In the genomic region with DNA sequence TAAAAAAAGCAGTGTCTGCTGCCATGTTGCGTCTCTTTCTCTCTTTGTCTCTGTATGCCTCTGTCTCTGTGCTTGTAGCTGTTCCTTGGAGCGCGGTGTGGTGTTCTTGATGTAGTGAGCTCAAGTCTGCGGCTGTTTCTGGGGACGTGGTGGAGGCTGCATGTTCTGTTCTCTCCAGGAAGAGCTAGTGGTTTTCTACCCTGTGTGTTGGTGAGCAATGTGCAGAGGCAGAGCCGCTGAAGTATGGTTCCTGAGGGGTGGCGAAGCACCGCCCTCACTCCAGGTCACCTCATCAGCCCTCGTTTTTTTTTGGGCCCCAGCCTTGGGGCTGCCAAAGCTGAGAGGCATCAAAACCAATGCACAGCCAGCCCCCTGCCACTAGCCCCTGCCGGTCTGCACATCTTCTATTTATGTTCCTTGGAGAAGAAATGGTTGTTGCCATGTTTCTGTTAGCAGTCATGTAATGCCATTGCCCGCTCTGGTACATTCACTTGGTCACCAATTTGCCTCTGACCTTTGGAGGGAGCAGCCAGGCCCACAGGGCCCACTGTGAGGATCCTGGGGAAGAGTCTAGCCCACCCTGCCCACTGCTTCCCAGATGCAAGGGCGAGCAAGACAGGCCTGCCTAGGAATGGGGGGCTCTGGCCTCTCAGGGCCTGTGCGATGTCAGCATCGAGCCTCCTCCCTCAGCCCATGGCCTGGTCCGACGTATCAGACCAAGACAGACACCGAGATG, we compare ENCODE assay signal across 1 cellular context.
TF ChIP-seq lines count a peak whose summit lies in the region.

No MANE protein-coding gene starts in this region.

TF ChIP-seq in GM23338, 12 proteins besides CTCF, POLR2A, EP300 and RAD21 (continued from another document):
- TF ChIP-seq, protein P1, sequence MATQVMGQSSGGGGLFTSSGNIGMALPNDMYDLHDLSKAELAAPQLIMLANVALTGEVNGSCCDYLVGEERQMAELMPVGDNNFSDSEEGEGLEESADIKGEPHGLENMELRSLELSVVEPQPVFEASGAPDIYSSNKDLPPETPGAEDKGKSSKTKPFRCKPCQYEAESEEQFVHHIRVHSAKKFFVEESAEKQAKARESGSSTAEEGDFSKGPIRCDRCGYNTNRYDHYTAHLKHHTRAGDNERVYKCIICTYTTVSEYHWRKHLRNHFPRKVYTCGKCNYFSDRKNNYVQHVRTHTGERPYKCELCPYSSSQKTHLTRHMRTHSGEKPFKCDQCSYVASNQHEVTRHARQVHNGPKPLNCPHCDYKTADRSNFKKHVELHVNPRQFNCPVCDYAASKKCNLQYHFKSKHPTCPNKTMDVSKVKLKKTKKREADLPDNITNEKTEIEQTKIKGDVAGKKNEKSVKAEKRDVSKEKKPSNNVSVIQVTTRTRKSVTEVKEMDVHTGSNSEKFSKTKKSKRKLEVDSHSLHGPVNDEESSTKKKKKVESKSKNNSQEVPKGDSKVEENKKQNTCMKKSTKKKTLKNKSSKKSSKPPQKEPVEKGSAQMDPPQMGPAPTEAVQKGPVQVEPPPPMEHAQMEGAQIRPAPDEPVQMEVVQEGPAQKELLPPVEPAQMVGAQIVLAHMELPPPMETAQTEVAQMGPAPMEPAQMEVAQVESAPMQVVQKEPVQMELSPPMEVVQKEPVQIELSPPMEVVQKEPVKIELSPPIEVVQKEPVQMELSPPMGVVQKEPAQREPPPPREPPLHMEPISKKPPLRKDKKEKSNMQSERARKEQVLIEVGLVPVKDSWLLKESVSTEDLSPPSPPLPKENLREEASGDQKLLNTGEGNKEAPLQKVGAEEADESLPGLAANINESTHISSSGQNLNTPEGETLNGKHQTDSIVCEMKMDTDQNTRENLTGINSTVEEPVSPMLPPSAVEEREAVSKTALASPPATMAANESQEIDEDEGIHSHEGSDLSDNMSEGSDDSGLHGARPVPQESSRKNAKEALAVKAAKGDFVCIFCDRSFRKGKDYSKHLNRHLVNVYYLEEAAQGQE (IDR thresholded peaks at IDR 0.05; ENCODE audit: unreplicated experiment) = no peak
- no peak for TF ChIP-seq JUNB (IDR thresholded peaks at IDR 0.05; ENCODE audit: unreplicated experiment)
- TF ChIP-seq, protein P2, sequence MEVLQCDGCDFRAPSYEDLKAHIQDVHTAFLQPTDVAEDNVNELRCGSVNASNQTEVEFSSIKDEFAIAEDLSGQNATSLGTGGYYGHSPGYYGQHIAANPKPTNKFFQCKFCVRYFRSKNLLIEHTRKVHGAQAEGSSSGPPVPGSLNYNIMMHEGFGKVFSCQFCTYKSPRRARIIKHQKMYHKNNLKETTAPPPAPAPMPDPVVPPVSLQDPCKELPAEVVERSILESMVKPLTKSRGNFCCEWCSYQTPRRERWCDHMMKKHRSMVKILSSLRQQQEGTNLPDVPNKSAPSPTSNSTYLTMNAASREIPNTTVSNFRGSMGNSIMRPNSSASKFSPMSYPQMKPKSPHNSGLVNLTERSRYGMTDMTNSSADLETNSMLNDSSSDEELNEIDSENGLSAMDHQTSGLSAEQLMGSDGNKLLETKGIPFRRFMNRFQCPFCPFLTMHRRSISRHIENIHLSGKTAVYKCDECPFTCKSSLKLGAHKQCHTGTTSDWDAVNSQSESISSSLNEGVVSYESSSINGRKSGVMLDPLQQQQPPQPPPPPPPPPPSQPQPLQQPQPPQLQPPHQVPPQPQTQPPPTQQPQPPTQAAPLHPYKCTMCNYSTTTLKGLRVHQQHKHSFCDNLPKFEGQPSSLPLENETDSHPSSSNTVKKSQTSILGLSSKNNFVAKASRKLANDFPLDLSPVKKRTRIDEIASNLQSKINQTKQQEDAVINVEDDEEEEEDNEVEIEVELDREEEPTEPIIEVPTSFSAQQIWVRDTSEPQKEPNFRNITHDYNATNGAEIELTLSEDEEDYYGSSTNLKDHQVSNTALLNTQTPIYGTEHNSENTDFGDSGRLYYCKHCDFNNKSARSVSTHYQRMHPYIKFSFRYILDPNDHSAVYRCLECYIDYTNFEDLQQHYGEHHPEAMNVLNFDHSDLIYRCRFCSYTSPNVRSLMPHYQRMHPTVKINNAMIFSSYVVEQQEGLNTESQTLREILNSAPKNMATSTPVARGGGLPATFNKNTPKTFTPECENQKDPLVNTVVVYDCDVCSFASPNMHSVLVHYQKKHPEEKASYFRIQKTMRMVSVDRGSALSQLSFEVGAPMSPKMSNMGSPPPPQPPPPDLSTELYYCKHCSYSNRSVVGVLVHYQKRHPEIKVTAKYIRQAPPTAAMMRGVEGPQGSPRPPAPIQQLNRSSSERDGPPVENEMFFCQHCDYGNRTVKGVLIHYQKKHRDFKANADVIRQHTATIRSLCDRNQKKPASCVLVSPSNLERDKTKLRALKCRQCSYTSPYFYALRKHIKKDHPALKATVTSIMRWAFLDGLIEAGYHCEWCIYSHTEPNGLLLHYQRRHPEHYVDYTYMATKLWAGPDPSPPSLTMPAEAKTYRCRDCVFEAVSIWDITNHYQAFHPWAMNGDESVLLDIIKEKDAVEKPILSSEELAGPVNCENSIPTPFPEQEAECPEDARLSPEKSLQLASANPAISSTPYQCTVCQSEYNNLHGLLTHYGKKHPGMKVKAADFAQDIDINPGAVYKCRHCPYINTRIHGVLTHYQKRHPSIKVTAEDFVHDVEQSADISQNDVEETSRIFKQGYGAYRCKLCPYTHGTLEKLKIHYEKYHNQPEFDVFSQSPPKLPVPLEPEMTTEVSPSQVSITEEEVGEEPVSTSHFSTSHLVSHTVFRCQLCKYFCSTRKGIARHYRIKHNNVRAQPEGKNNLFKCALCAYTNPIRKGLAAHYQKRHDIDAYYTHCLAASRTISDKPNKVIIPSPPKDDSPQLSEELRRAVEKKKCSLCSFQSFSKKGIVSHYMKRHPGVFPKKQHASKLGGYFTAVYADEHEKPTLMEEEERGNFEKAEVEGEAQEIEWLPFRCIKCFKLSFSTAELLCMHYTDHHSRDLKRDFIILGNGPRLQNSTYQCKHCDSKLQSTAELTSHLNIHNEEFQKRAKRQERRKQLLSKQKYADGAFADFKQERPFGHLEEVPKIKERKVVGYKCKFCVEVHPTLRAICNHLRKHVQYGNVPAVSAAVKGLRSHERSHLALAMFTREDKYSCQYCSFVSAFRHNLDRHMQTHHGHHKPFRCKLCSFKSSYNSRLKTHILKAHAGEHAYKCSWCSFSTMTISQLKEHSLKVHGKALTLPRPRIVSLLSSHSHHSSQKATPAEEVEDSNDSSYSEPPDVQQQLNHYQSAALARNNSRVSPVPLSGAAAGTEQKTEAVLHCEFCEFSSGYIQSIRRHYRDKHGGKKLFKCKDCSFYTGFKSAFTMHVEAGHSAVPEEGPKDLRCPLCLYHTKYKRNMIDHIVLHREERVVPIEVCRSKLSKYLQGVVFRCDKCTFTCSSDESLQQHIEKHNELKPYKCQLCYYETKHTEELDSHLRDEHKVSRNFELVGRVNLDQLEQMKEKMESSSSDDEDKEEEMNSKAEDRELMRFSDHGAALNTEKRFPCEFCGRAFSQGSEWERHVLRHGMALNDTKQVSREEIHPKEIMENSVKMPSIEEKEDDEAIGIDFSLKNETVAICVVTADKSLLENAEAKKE (CRISPR knock-in tag; IDR thresholded peaks at IDR 0.05) = no peak
- TF ChIP-seq, protein P3, sequence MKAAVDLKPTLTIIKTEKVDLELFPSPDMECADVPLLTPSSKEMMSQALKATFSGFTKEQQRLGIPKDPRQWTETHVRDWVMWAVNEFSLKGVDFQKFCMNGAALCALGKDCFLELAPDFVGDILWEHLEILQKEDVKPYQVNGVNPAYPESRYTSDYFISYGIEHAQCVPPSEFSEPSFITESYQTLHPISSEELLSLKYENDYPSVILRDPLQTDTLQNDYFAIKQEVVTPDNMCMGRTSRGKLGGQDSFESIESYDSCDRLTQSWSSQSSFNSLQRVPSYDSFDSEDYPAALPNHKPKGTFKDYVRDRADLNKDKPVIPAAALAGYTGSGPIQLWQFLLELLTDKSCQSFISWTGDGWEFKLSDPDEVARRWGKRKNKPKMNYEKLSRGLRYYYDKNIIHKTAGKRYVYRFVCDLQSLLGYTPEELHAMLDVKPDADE (IDR thresholded peaks at IDR 0.05) = no peak
- TF ChIP-seq ZNF331 (CRISPR knock-in tag; IDR thresholded peaks at IDR 0.05; ENCODE audit: low read depth) = no peak
- TF ChIP-seq POLR2AphosphoS5 (IDR thresholded peaks at IDR 0.05; ENCODE audit: low read depth) = no peak; the same call in 1 of the 2 replicates
- TF ChIP-seq EZH2 (IDR thresholded peaks at IDR 0.05; ENCODE audit: low read depth, unreplicated experiment) = no peak
- no peak for TF ChIP-seq EZH2phosphoT487 (IDR thresholded peaks at IDR 0.05; ENCODE audit: unreplicated experiment)
- TF ChIP-seq STAT1 (IDR thresholded peaks at IDR 0.05; ENCODE audit: unreplicated experiment) = no peak
- TF ChIP-seq NANOG (IDR thresholded peaks at IDR 0.05; ENCODE audit: borderline replicate concordance) = no peak
